ENCODE assay signal across 8 cellular contexts in genomic region chr2:28869494-28870145, GRCh38. TPM values are rescaled to one million over a fixed set of nuclear protein-coding genes. Genes with fewer than 3 reads are reported as not detected.
DNase-seq lines count a peak whose midpoint lies in the region; ATAC-seq and TF ChIP-seq lines count a peak whose summit lies in the region.

No MANE protein-coding gene starts in this region.

- H3K9me3 ChIP-seq in PC-3 (ENCODE audit: low read length) (no peaks in the 10 kb centered on the region), colonic mucosa (no peaks in the 10 kb centered on the region), mononuclear cell (ENCODE audit: low read depth, low read length) (no peaks in the 10 kb centered on the region), vagina (no peaks in the 10 kb centered on the region)

- H3K27ac ChIP-seq in PC-3 (ENCODE audit: low read length) (0 out of 2 replicates have a peak overlapping the region, but pooled peaks have one; percentile 6), colonic mucosa (peak overlapping the region; percentile 72), vagina (peak overlapping the region; percentile 70)

- H4K20me1 ChIP-seq in PC-3 (ENCODE audit: low read length), result 0 out of 2 replicates have a peak, but pooled peaks cover 5% of the 10 kb centered on the region

- H3K9ac ChIP-seq in PC-3 (ENCODE audit: low read length) (peak overlapping the region; percentile 86), colonic mucosa (ENCODE audit: low read depth in 2 of 2, low read length in 2 of 2) (peak overlapping the region; percentile 75 to 76)

- peaks cover 19% of the 10 kb centered on the region for H3K4me1 ChIP-seq in PC-3 (ENCODE audit: insufficient read depth, low read length)
- peaks cover 13% of the 10 kb centered on the region for H3K4me1 ChIP-seq in colonic mucosa
- peaks cover 39% of the 10 kb centered on the region for H3K4me1 ChIP-seq in mononuclear cell (ENCODE audit: insufficient read depth, low read length)
- peaks cover 35% of the 10 kb centered on the region for H3K4me1 ChIP-seq in vagina

- TSS peak; percentile 63 for BruUV-seq in PC-3 (replicated peaks; lab: Mats Ljungman, UMichigan)

- H3K36me3 ChIP-seq in PC-3 (ENCODE audit: low read depth, low read length) (no peaks in the 10 kb centered on the region), colonic mucosa (no peaks in the 10 kb centered on the region), vagina (peaks cover 0 to 3% of the 10 kb centered on the region in 2 donors)

- peak overlapping the region; percentile 90 for H3K4me2 ChIP-seq in PC-3 (ENCODE audit: low read length)

- H3K27me3 ChIP-seq in PC-3 (ENCODE audit: low read length), result no peaks in the 10 kb centered on the region
- no peaks in the 10 kb centered on the region for H3K27me3 ChIP-seq in colonic mucosa
- H3K27me3 ChIP-seq in mononuclear cell (ENCODE audit: insufficient read depth, low read length), result no peaks in the 10 kb centered on the region
- no peaks in the 10 kb centered on the region for H3K27me3 ChIP-seq in vagina

- no peaks in the 10 kb centered on the region for H3F3A ChIP-seq in PC-3 (ENCODE audit: low read length, unreplicated experiment)

- no peaks in the 10 kb centered on the region for H3K9me2 ChIP-seq in PC-3 (replicated peaks; ENCODE audit: low read length)

- TF ChIP-seq CTCF in PC-3 (conservative IDR thresholded peaks at IDR 0.05; ENCODE audit: low read depth, low read length), result no peak
- TF ChIP-seq CTCF in colonic mucosa (IDR thresholded peaks at IDR 0.05), result no peak
- TF ChIP-seq CTCF in vagina (IDR thresholded peaks at IDR 0.05), result no peak

- peak overlapping the region; percentile 80 for H2AFZ ChIP-seq in PC-3 (ENCODE audit: low read length)

- no peak for TF ChIP-seq POLR2A in vagina (IDR thresholded peaks at IDR 0.05)

- CTCF ChIA-PET in PC-3 (lab: Charles Lee), result no interaction called here

- POLR2A ChIA-PET in PC-3 (lab: Charles Lee; ENCODE audit: unreplicated experiment), result interaction anchor here (0.6 kb wide), 1 partner anchor 16 kb away, joined by 3 read pairs; no protein-coding TSS in a partner anchor

- peak; percentile 8 to 16 for DNase-seq in stimulated activated CD8-positive, alpha-beta memory T cell treated with anti-CD3 and anti-CD28 coated beads, Interleukin-2, amount 100 ng/mL, for 48 hours (ENCODE audit: low read depth in 2 of 2)
- no peak for DNase-seq in stimulated activated CD8-positive, alpha-beta memory T cell treated with anti-CD3 and anti-CD28 coated beads, Interleukin-4, amount 100 ng/mL, for 48 hours
- DNase-seq in PC-3, result no peak
- DNase-seq in colonic mucosa, result peak; percentile 24
- no peak for DNase-seq in vagina (ENCODE audit: extremely low spot score in 2 of 2)
- DNase-seq in cortex of kidney (lab: John Stamatoyannopoulos, UW), result no peak

- peak; percentile 28 for ATAC-seq in HG02938 (IDR thresholded peaks at IDR 0.05; ENCODE audit: unreplicated experiment)
- ATAC-seq in PC-3, result peak; percentile 39

- H3K4me3 ChIP-seq in PC-3 (ENCODE audit: low read length), result peak overlapping the region; percentile 87
- peak overlapping the region; percentile 85 for H3K4me3 ChIP-seq in colonic mucosa
- H3K4me3 ChIP-seq in mononuclear cell (ENCODE audit: low read length), result peak overlapping the region; percentile 76
- peak overlapping the region; percentile 55 to 93 for H3K4me3 ChIP-seq in vagina

- intact Hi-C loops in PC-3 (cut with micrococcal nuclease), result loop anchor here (1.0 kb wide), 1 partner anchor 25 kb away; the partner anchor contains the start of gene WDR43
- intact Hi-C loops in colonic mucosa (cut with DNase I), result no loop called here
- intact Hi-C loops in vagina (cut with DNase I), result no loop called here

- peaks cover 43% of the 10 kb centered on the region for H3K79me2 ChIP-seq in PC-3 (ENCODE audit: low read length)

RNA-seq across cellular contexts. Expression of gene TRMT61B, which starts 0.5 kb away (rescaled TPM):
- total RNA-seq in PC-3 (2014; rRNA removed), result 19.8 and 21.7 TPM in 2 replicates
- total RNA-seq in colonic mucosa, result 10 to 100 TPM; 11.2 to 12.4 TPM
- total RNA-seq in mononuclear cell, result 13.7 TPM
- 15.0 TPM for total RNA-seq in vagina

RNA-seq across cellular contexts. Expression of gene WDR43, which starts 24.8 kb away (rescaled TPM):
- 89.4 and 134 TPM in 2 replicates for total RNA-seq in PC-3 (2014; rRNA removed)
- 10 to 100 TPM; 33.3 to 41.7 TPM for total RNA-seq in colonic mucosa
- 138 TPM for total RNA-seq in mononuclear cell
- 56.7 TPM for total RNA-seq in vagina

RNA-seq across cellular contexts. Expression of gene SPDYA, which starts 59.0 kb away (rescaled TPM):
- 0.69 and 1.3 TPM in 2 replicates for total RNA-seq in PC-3 (2014; rRNA removed)
- total RNA-seq in colonic mucosa, result 1 to 10 TPM in 1 of 2 donors, under 1 TPM in 1; 0.42 to 1.1 TPM
- 12.4 TPM for total RNA-seq in mononuclear cell
- 5.2 TPM for total RNA-seq in vagina

Comparison
In these comparisons a context has a peak if more than half of its experiments do, and no peak if none do; other contexts are left out.
1. DNase-seq: peak in stimulated activated CD8-positive, alpha-beta memory T cell treated with anti-CD3 and anti-CD28 coated beads, Interleukin-2, amount 100 ng/mL, for 48 hours (2 of 2) and colonic mucosa (single experiment); none in stimulated activated CD8-positive, alpha-beta memory T cell treated with anti-CD3 and anti-CD28 coated beads, Interleukin-4, amount 100 ng/mL, for 48 hours (single experiment), PC-3 (single experiment), vagina (0 of 2) and cortex of kidney (single experiment).
2. H3K27ac ChIP-seq: peak in every context shown above with its lines; median percentile 72 in colonic mucosa; 70 in vagina; 6 in PC-3.
3. Peak in every context shown above with its lines, with median percentiles within 50 percentile points of each other: H3K4me3 ChIP-seq.